ENCODE assay signal across 8 cellular contexts in genomic region chr4:182142146-182143085, GRCh38.
A peak's percentile ranks its signal among the peaks of the same experiment; 100 is the strongest.
DNase-seq lines count a peak whose midpoint lies in the region; ATAC-seq and TF ChIP-seq lines count a peak whose summit lies in the region.

No MANE protein-coding gene starts in this region.

- in situ Hi-C loops in astrocyte of the spinal cord (cut with HindIII; ENCODE audit: low sequenced_read_pairs), result no loop called here

- H3K9ac ChIP-seq in iPS-20b (ENCODE audit: low read depth, low read length), result peak overlapping the region; percentile 82; the same call in 1 of the 2 replicates

- peaks cover 35% of the 10 kb centered on the region for H3K27me3 ChIP-seq in iPS-20b (ENCODE audit: insufficient read depth, low read length)

- H3K27ac ChIP-seq in iPS-20b (ENCODE audit: low read length) (no peak overlapping the region), skin epidermis (no peak overlapping the region)

- peak; percentile 26 for DNase-seq in HT-29 (ENCODE audit: low spot score)
- DNase-seq in astrocyte of the spinal cord (ENCODE audit: low read depth, low spot score), result peak; percentile 65
- DNase-seq in amygdala (lab: John Stamatoyannopoulos, UW), result no peak
- DNase-seq in DMS 273 treated with DMSO at 0.1 percent for 48 hours (lab: John Stamatoyannopoulos, UW), result no peak

- no peak for ATAC-seq in HG03039 (IDR thresholded peaks at IDR 0.05; ENCODE audit: unreplicated experiment)
- no peak for ATAC-seq in GM21723 (IDR thresholded peaks at IDR 0.05; ENCODE audit: unreplicated experiment)

- peak overlapping the region; percentile 80 for H3K4me3 ChIP-seq in astrocyte of the spinal cord (ENCODE audit: low read depth, low read length)
- H3K4me3 ChIP-seq in iPS-20b (ENCODE audit: low read length), result peak overlapping the region; percentile 85
- H3K4me3 ChIP-seq in skin epidermis, result peak overlapping the region; percentile 41 to 68 (median 47)

- peaks cover 18% of the 10 kb centered on the region; the same call in 1 of the 2 replicates for H3K4me1 ChIP-seq in iPS-20b (ENCODE audit: insufficient read depth, low read length)

- no peaks in the 10 kb centered on the region for H3K9me3 ChIP-seq in iPS-20b (ENCODE audit: insufficient read depth, low read depth, low read length)

- H3K36me3 ChIP-seq in iPS-20b (ENCODE audit: insufficient read depth, low read depth, low read length), result no peaks in the 10 kb centered on the region

- TF ChIP-seq CTCF in astrocyte of the spinal cord (IDR thresholded peaks at IDR 0.05; ENCODE audit: low read depth, low read length), result peak; percentile 14

Comparison
In these comparisons a context has a peak if more than half of its experiments do, and no peak if none do; other contexts are left out.
1. DNase-seq: peak in HT-29 (single experiment) and astrocyte of the spinal cord (single experiment); none in amygdala (0 of 56) and DMS 273 treated with DMSO at 0.1 percent for 48 hours (single experiment).
2. Peak in every context shown above with its lines, with median percentiles within 50 percentile points of each other: H3K4me3 ChIP-seq.